Comparison of ENCODE assay signal across 20 cellular contexts in the genomic region with DNA sequence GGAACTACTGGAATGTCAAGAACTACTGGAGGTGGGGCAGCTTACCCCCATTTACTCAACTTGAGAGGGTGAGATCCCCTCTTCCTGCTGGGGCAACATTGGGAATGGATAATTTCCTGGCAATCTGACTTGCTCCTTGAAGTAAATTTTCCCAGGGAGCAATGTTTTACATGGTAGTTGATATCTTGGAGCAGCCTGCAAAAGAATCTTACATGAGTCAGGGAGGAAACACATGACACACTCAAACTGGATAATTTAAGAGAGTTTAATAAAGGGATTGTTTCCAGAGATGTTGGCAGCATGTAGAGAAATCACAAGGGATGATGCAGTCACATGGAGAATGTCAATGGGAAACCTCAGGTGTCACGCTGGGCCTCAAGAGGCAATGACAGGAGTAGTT.
A peak's percentile ranks its signal among the peaks of the same experiment; 100 is the strongest.
DNase-seq lines count a peak whose midpoint lies in the region; ATAC-seq and TF ChIP-seq lines count a peak whose summit lies in the region.
"Had no signal": no experiment of that assay in that cellular context is flagged by ENCODE, and none has a peak within 500 bp of the region (broad histone marks: within the 10 kb centered on the region; RNA-seq: fewer than 3 reads in every experiment).

No MANE protein-coding gene starts in this region.

- H3K4me1 Mint-ChIP-seq in neural progenitor cell, result peaks cover 5% of the 10 kb centered on the region
- H3K4me1 Mint-ChIP-seq: activated CD4-positive, alpha-beta T cell treated with anti-CD3 and anti-CD28 coated beads, Interleukin-2, amount 10 ng/mL, durations not matched to agents 7 days and 5 days; activated naive CD4-positive, alpha-beta T cell treated with anti-CD3 and anti-CD28 coated beads, Interleukin-2, amount 10 ng/mL, durations not matched to agents 7 days and 5 days; stimulated activated memory B cell treated with anti-CD40 and anti-IgM and Interleukin-4, amounts not matched to agents 10 μg/mL and 1 μg/mL and 100 μg/mL, for 72 hours had no signal

- no peak overlapping the region for H2AFZ ChIP-seq in GM23248
- H2AFZ ChIP-seq in neural progenitor cell (replicated peaks), result no peak overlapping the region

- peaks cover 51% of the 10 kb centered on the region for H3K4me1 ChIP-seq in GM23248 (ENCODE audit: insufficient read depth)
- no peaks in the 10 kb centered on the region for H3K4me1 ChIP-seq in neural progenitor cell
- H3K4me1 ChIP-seq: Caco-2, spleen, upper lobe of right lung had no signal

- H3K9me3 ChIP-seq in GM23248 (ENCODE audit: low read depth), result no peaks in the 10 kb centered on the region
- no peaks in the 10 kb centered on the region for H3K9me3 ChIP-seq in neural progenitor cell (ENCODE audit: low read depth)
- H3K9me3 ChIP-seq: Caco-2, spleen, upper lobe of right lung had no signal

- no peak overlapping the region for H3K4me3 ChIP-seq in GM23248
- H3K4me3 ChIP-seq in brain microvascular endothelial cell (ENCODE audit: low read depth, low read length), result no peak overlapping the region
- H3K4me3 ChIP-seq in neural progenitor cell, result no peak overlapping the region
- H3K4me3 ChIP-seq: cardiac muscle cell, spleen, upper lobe of right lung had no signal

- no peak overlapping the region for H3K4me2 ChIP-seq in GM23248 (ENCODE audit: unreplicated experiment)
- no peak overlapping the region for H3K4me2 ChIP-seq in neural progenitor cell

- in situ Hi-C loops in GM23248 (cut with MboI), result loop anchor here (5.0 kb wide), 1 partner anchor 48 kb away; no protein-coding TSS in a partner anchor
- in situ Hi-C loops in brain microvascular endothelial cell (cut with HindIII; ENCODE audit: low pct_ligation_motif_present, low sequenced_read_pairs), result no loop called here

- H3K27me3 Mint-ChIP-seq in neural progenitor cell (ENCODE audit: insufficient read depth, low read depth), result peaks cover 4% of the 10 kb centered on the region
- H3K27me3 Mint-ChIP-seq: activated CD4-positive, alpha-beta T cell treated with anti-CD3 and anti-CD28 coated beads, Interleukin-2, amount 10 ng/mL, durations not matched to agents 7 days and 5 days; stimulated activated memory B cell treated with anti-CD40 and anti-IgM and Interleukin-4, amounts not matched to agents 10 μg/mL and 1 μg/mL and 100 μg/mL, for 72 hours had no signal

- DNase-seq in A172 (ENCODE audit: low spot score) (peak; percentile 95), GM23248 (peak; percentile 82), brain microvascular endothelial cell (peak; percentile 14), kidney glomerular epithelial cell (lab: John Stamatoyannopoulos, UW) (peak; percentile 4), neural progenitor cell (ENCODE audit: low spot score) (no peak), OCI-M2 (lab: John Stamatoyannopoulos, UW; ENCODE audit: unreplicated experiment) (no peak), GOT3 (lab: John Stamatoyannopoulos, UW) (no peak)
- DNase-seq: activated CD4-positive, alpha-beta T cell treated with anti-CD3 and anti-CD28 coated beads, Interleukin-2, amount 10 ng/mL, durations not matched to agents 7 days and 5 days; activated naive CD4-positive, alpha-beta T cell treated with anti-CD3 and anti-CD28 coated beads, Interleukin-2, amount 10 ng/mL, durations not matched to agents 7 days and 5 days; Caco-2; GF-D8; midbrain; NCI-H146; occipital lobe; SIG-M5; spleen; upper lobe of right lung had no signal

- no peaks in the 10 kb centered on the region for H3K36me3 ChIP-seq in GM23248 (ENCODE audit: low read depth)
- no peaks in the 10 kb centered on the region for H3K36me3 ChIP-seq in brain microvascular endothelial cell (replicated peaks)
- H3K36me3 ChIP-seq in neural progenitor cell, result no peaks in the 10 kb centered on the region
- H3K36me3 ChIP-seq: cardiac muscle cell, spleen, upper lobe of right lung had no signal

- no peaks in the 10 kb centered on the region for H3K36me3 Mint-ChIP-seq in neural progenitor cell
- H3K36me3 Mint-ChIP-seq: activated naive CD4-positive, alpha-beta T cell treated with anti-CD3 and anti-CD28 coated beads, Interleukin-2, amount 10 ng/mL, durations not matched to agents 7 days and 5 days; stimulated activated memory B cell treated with anti-CD40 and anti-IgM and Interleukin-4, amounts not matched to agents 10 μg/mL and 1 μg/mL and 100 μg/mL, for 72 hours had no signal

- TF ChIP-seq CTCF in brain microvascular endothelial cell (IDR thresholded peaks at IDR 0.05; ENCODE audit: low read depth, low read length, missing control alignments) (no peak), neural progenitor cell (IDR thresholded peaks at IDR 0.05) (no peak)

- no peak overlapping the region for H3K4me3 Mint-ChIP-seq in neural progenitor cell
- H3K4me3 Mint-ChIP-seq: activated CD4-positive, alpha-beta T cell treated with anti-CD3 and anti-CD28 coated beads, Interleukin-2, amount 10 ng/mL, durations not matched to agents 7 days and 5 days; activated naive CD4-positive, alpha-beta T cell treated with anti-CD3 and anti-CD28 coated beads, Interleukin-2, amount 10 ng/mL, durations not matched to agents 7 days and 5 days; stimulated activated memory B cell treated with anti-CD40 and anti-IgM and Interleukin-4, amounts not matched to agents 10 μg/mL and 1 μg/mL and 100 μg/mL, for 72 hours had no signal

- no peaks in the 10 kb centered on the region for H3K27me3 ChIP-seq in GM23248 (replicated peaks; ENCODE audit: insufficient read depth)
- no peaks in the 10 kb centered on the region for H3K27me3 ChIP-seq in brain microvascular endothelial cell (replicated peaks)
- no peaks in the 10 kb centered on the region for H3K27me3 ChIP-seq in neural progenitor cell
- H3K27me3 ChIP-seq: cardiac muscle cell, spleen, upper lobe of right lung had no signal

- peaks cover 34% of the 10 kb centered on the region for H3F3A ChIP-seq in GM23248 (ENCODE audit: insufficient read depth)
- no peaks in the 10 kb centered on the region for H3F3A ChIP-seq in neural progenitor cell (ENCODE audit: low read depth)

- no peaks in the 10 kb centered on the region for H3K79me2 ChIP-seq in GM23248 (ENCODE audit: insufficient read depth)
- no peaks in the 10 kb centered on the region for H3K79me2 ChIP-seq in neural progenitor cell (ENCODE audit: low read depth)

- no peaks in the 10 kb centered on the region for H3K9me3 Mint-ChIP-seq in neural progenitor cell
- H3K9me3 Mint-ChIP-seq: activated CD4-positive, alpha-beta T cell treated with anti-CD3 and anti-CD28 coated beads, Interleukin-2, amount 10 ng/mL, durations not matched to agents 7 days and 5 days; activated naive CD4-positive, alpha-beta T cell treated with anti-CD3 and anti-CD28 coated beads, Interleukin-2, amount 10 ng/mL, durations not matched to agents 7 days and 5 days had no signal

- H4K20me1 ChIP-seq in GM23248 (ENCODE audit: insufficient read depth) (no peaks in the 10 kb centered on the region), neural progenitor cell (ENCODE audit: low read depth) (no peaks in the 10 kb centered on the region)

- no peak for ATAC-seq in GM19463 (IDR thresholded peaks at IDR 0.05; ENCODE audit: unreplicated experiment)
- ATAC-seq: stimulated activated memory B cell treated with anti-CD40 and anti-IgM and Interleukin-4, amounts not matched to agents 10 μg/mL and 1 μg/mL and 100 μg/mL, for 72 hours had no signal

- 7% methylated on average over 1 of the region's 1 CpG for WGBS in GM23248 (ENCODE audit: low coverage in 1 of 2, low lambda C conversion rate in 2 of 2, missing lambda C conversion rate in 2 of 2), 2 experiments

- no peak overlapping the region for H3K27ac Mint-ChIP-seq in neural progenitor cell
- H3K27ac Mint-ChIP-seq: activated CD4-positive, alpha-beta T cell treated with anti-CD3 and anti-CD28 coated beads, Interleukin-2, amount 10 ng/mL, durations not matched to agents 7 days and 5 days; activated naive CD4-positive, alpha-beta T cell treated with anti-CD3 and anti-CD28 coated beads, Interleukin-2, amount 10 ng/mL, durations not matched to agents 7 days and 5 days; stimulated activated memory B cell treated with anti-CD40 and anti-IgM and Interleukin-4, amounts not matched to agents 10 μg/mL and 1 μg/mL and 100 μg/mL, for 72 hours had no signal

- no peaks in the 10 kb centered on the region for H3K9me2 ChIP-seq in GM23248 (ENCODE audit: insufficient read depth)

- H3K27ac ChIP-seq in GM23248 (peak overlapping the region; percentile 48), brain microvascular endothelial cell (no peak overlapping the region), neural progenitor cell (no peak overlapping the region)
- H3K27ac ChIP-seq: cardiac muscle cell, spleen, upper lobe of right lung had no signal

- H3K9ac ChIP-seq in GM23248 (no peak overlapping the region), neural progenitor cell (no peak overlapping the region)

Comparison
In these comparisons a context has a peak if more than half of its experiments do, and no peak if none do; other contexts are left out.
1. DNase-seq: peak in A172 (single experiment), GM23248 (single experiment), brain microvascular endothelial cell (single experiment) and kidney glomerular epithelial cell (single experiment); none in neural progenitor cell (single experiment), OCI-M2 (single experiment) and GOT3 (single experiment).